In genomic region chr14:102316048-102316745, GRCh38 we compare ENCODE assay signal across 1 cellular context.
TF ChIP-seq lines count a peak whose summit lies in the region.

No MANE protein-coding gene starts in this region.

TF ChIP-seq in endothelial cell of umbilical vein, 7 proteins besides CTCF, POLR2A, EP300 and RAD21:
- TF ChIP-seq GATA2 (IDR thresholded peaks at IDR 0.05; ENCODE audit: insufficient read depth, insufficient read length, low read depth, low read length) (no peak), EZH2 (IDR thresholded peaks at IDR 0.05; ENCODE audit: borderline replicate concordance, low read depth, low read length, severe bottlenecking) (no peak), POLR2AphosphoS5 (IDR thresholded peaks at IDR 0.05; ENCODE audit: insufficient read depth, low read depth, low read length) (no peak), MYC (IDR thresholded peaks at IDR 0.05; ENCODE audit: low read depth, low read length) (no peak)
- TF ChIP-seq, protein P1, sequence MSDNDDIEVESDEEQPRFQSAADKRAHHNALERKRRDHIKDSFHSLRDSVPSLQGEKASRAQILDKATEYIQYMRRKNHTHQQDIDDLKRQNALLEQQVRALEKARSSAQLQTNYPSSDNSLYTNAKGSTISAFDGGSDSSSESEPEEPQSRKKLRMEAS (IDR thresholded peaks at IDR 0.05; ENCODE audit: insufficient read depth, insufficient read length) = no peak
